In the genomic region with DNA sequence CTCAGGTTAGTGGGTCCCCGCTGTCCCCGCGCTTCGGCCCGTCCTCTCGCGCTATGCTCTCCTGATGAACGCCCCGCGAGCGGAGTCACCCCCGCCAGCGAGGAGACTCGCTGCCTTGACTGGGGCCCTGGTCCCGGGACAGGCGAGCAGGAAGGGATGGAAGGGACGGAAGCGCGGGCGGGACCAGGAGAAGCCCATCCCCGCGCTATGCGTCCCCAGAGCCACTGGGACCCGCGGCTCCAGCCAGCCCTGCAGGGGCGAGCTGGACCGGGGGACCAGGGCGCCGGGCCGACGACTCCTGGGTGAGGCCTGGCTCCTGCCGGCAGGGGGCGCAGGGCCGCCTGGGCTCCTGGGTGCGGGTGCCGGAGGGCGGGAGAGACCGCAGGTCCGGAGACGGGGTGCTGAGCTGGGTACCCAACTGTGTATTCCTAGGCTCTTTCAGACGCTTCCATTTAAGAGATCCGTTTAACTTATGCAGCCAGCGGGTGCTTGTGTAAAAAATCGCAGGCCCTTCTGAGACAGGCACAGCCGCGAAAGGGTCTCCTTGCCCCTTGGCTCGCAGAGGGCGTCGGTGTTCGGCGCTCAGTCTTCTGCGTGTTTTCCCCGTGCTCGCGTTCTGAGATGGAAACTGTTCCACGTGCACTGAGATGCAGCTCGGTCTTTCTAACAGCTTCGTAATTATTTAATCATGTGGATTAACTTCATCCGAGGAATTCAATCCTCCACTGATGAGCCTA, we compare ENCODE assay signal across 8 cellular contexts. TPM values are rescaled to one million over a fixed set of nuclear protein-coding genes. Genes with fewer than 3 reads are reported as not detected.
A peak's percentile ranks its signal among the peaks of the same experiment; 100 is the strongest.
DNase-seq lines count a peak whose midpoint lies in the region; ATAC-seq and TF ChIP-seq lines count a peak whose summit lies in the region.

No MANE protein-coding gene starts in this region.

- DNase-seq in NCI-H774 (lab: John Stamatoyannopoulos, UW) (peak; percentile 62), erythroblast (lab: John Stamatoyannopoulos, UW) (peak; percentile 76 to 85), mucosa of gallbladder (ENCODE audit: low spot score) (peak; percentile 78)
- peak; percentile 84 for DNase-seq in activated T-cell treated with anti-CD3 and anti-CD28 coated beads, Interleukin-2, amount 50 U/mL, for 1 hour
- DNase-seq in stimulated activated CD8-positive, alpha-beta memory T cell treated with anti-CD3 and anti-CD28 coated beads, Interleukin-4, amount 100 ng/mL, for 1 hour (ENCODE audit: low read depth in 2 of 2, low spot score in 1 of 2) = peak; percentile 38 to 60

- peaks cover 9% of the 10 kb centered on the region for H3K79me2 ChIP-seq in ACC112 (ENCODE audit: control insufficient read depth, insufficient read depth, low read length, unreplicated experiment)

- peak overlapping the region; percentile 88 for H3K4me3 ChIP-seq in ACC112 (ENCODE audit: low read depth, low read length)

- H3K4me1 ChIP-seq in ACC112 (ENCODE audit: control insufficient read depth, insufficient read depth, low read length, unreplicated experiment) = peaks cover 12% of the 10 kb centered on the region

- TF ChIP-seq POLR2A in erythroblast (IDR thresholded peaks at IDR 0.05; ENCODE audit: low read length) = no peak

- no peak overlapping the region for H3K27ac ChIP-seq in ACC112 (ENCODE audit: low read depth, low read length)

- ATAC-seq in GM18519 (IDR thresholded peaks at IDR 0.05; ENCODE audit: low FRiP score, unreplicated experiment) (peak; percentile 71), HG03066 (IDR thresholded peaks at IDR 0.05; ENCODE audit: low read depth, unreplicated experiment) (peak; percentile 79)

- H3K36me3 ChIP-seq in ACC112 (ENCODE audit: insufficient read depth, low read length) = no peaks in the 10 kb centered on the region

- no peaks in the 10 kb centered on the region for H3K27me3 ChIP-seq in ACC112 (ENCODE audit: insufficient read depth, low read length)

- peak overlapping the region; percentile 92 for H2AFZ ChIP-seq in ACC112 (ENCODE audit: low read length, unreplicated experiment)

RNA-seq across cellular contexts. Expression of gene SYCP2, which starts 0.6 kb away (rescaled TPM):
- total RNA-seq in mucosa of gallbladder = 9.5 TPM

RNA-seq across cellular contexts. Expression of gene PPP1R3D, which starts 6.1 kb away (rescaled TPM):
- total RNA-seq in mucosa of gallbladder = 16.9 TPM

RNA-seq across cellular contexts. Expression of gene FAM217B, which starts 6.2 kb away (rescaled TPM):
- total RNA-seq in mucosa of gallbladder = 12.8 TPM

RNA-seq across cellular contexts. Expression of gene CDH26, which starts 24.2 kb away (rescaled TPM):
- 3.3 TPM for total RNA-seq in mucosa of gallbladder
